In genomic region chr19:6479836-6480398, GRCh38 we compare ENCODE assay signal across 13 cellular contexts. TPM values are rescaled to one million over a fixed set of nuclear protein-coding genes. Genes with fewer than 3 reads are reported as not detected.
DNase-seq lines count a peak whose midpoint lies in the region; ATAC-seq and TF ChIP-seq lines count a peak whose summit lies in the region.
"Had no signal": no experiment of that assay in that cellular context is flagged by ENCODE, and none has a peak within 500 bp of the region (broad histone marks: within the 10 kb centered on the region; RNA-seq: fewer than 3 reads in every experiment).

No MANE protein-coding gene starts in this region.

- no peak for TF ChIP-seq POLR2A in GM18505 (IDR thresholded peaks at IDR 0.05; ENCODE audit: borderline replicate concordance, extremely low read depth, insufficient read depth, insufficient read length)

- H3K4me1 Mint-ChIP-seq in activated naive CD8-positive, alpha-beta T cell treated with anti-CD3 and anti-CD28 coated beads for 36 hours = peaks cover 22% of the 10 kb centered on the region

- 0 out of 2 replicates have a peak overlapping the region, but pooled peaks have one; percentile 38 for H3K9ac ChIP-seq in BLaER1

- no peaks in the 10 kb centered on the region for H4K20me1 ChIP-seq in BLaER1

- no peak for TF ChIP-seq CTCF in GM13977 (IDR thresholded peaks at IDR 0.05; ENCODE audit: extremely low read depth, insufficient read depth, missing control alignments)

- no peak for ATAC-seq in GM18505 (IDR thresholded peaks at IDR 0.05; ENCODE audit: unreplicated experiment)
- ATAC-seq: lower lobe of right lung, sciatic nerve had no signal

- H3K4me3 Mint-ChIP-seq in activated naive CD8-positive, alpha-beta T cell treated with anti-CD3 and anti-CD28 coated beads for 36 hours = peak overlapping the region; percentile 92

- peaks cover 29% of the 10 kb centered on the region for H3K36me3 ChIP-seq in BLaER1
- H3K36me3 ChIP-seq: lower lobe of right lung had no signal

- peak overlapping the region; percentile 92 for H3K27ac Mint-ChIP-seq in activated naive CD8-positive, alpha-beta T cell treated with anti-CD3 and anti-CD28 coated beads for 36 hours

- peaks cover 48% of the 10 kb centered on the region for H3K4me1 ChIP-seq in BLaER1

- H3K4me2 ChIP-seq in BLaER1 = peak overlapping the region; percentile 98

- no peaks in the 10 kb centered on the region for H3K27me3 ChIP-seq in BLaER1
- H3K27me3 ChIP-seq: neutrophil had no signal

- DNase-seq in GM13977 (ENCODE audit: low spot score) = peak; percentile 9
- DNase-seq in activated naive CD8-positive, alpha-beta T cell treated with anti-CD3 and anti-CD28 coated beads for 36 hours = no peak
- DNase-seq in NCI-H1417 treated with DMSO at 0.1 percent for 48 hours (lab: John Stamatoyannopoulos, UW) = no peak
- DNase-seq in iPS-NIHi11 (ENCODE audit: low spot score) = no peak
- DNase-seq: activated CD8-positive, alpha-beta memory T cell treated with anti-CD3 and anti-CD28 coated beads, Interleukin-2, amount 50 U/mL, for 4 hours; lower lobe of right lung; SHP77; stomach had no signal

- H3K36me3 Mint-ChIP-seq in activated naive CD8-positive, alpha-beta T cell treated with anti-CD3 and anti-CD28 coated beads for 36 hours = peaks cover 9% of the 10 kb centered on the region

- in situ Hi-C loops in GM13977 (cut with MboI; ENCODE audit: low pct_unique_long_range_greater_than_20kb, low sequenced_read_pairs, unreplicated experiment) = no loop called here

- H3K4me3 ChIP-seq in BLaER1 = no peak overlapping the region

- H3K9me3 ChIP-seq in BLaER1 = peaks cover 17% of the 10 kb centered on the region
- H3K9me3 ChIP-seq: lower lobe of right lung, neutrophil, stomach had no signal

- H3K9me3 Mint-ChIP-seq in activated naive CD8-positive, alpha-beta T cell treated with anti-CD3 and anti-CD28 coated beads for 36 hours = no peaks in the 10 kb centered on the region

- no peak overlapping the region for H3K27ac ChIP-seq in BLaER1
- H3K27ac ChIP-seq: lower lobe of right lung, stomach had no signal

- H3K27me3 Mint-ChIP-seq in activated naive CD8-positive, alpha-beta T cell treated with anti-CD3 and anti-CD28 coated beads for 36 hours = no peaks in the 10 kb centered on the region

RNA-seq across cellular contexts. Expression of gene DENND1C, which starts 1.7 kb away (rescaled TPM):
- 10 to 100 TPM; 62.4 to 63.2 TPM for total RNA-seq in activated naive CD8-positive, alpha-beta T cell treated with anti-CD3 and anti-CD28 coated beads for 36 hours
- total RNA-seq: Daoy had no signal

RNA-seq across cellular contexts. Expression of gene CRB3, which starts 15.8 kb away (rescaled TPM):
- 1 to 10 TPM; 2.1 to 2.5 TPM for total RNA-seq in activated naive CD8-positive, alpha-beta T cell treated with anti-CD3 and anti-CD28 coated beads for 36 hours
- total RNA-seq: Daoy, sciatic nerve had no signal

RNA-seq across cellular contexts. Expression of gene SLC25A23, which starts 20.3 kb away (rescaled TPM):
- total RNA-seq in activated naive CD8-positive, alpha-beta T cell treated with anti-CD3 and anti-CD28 coated beads for 36 hours = 10 to 100 TPM; 14.8 to 18.4 TPM

RNA-seq across cellular contexts. Expression of gene TUBB4A, which starts 22.2 kb away (rescaled TPM):
- total RNA-seq in activated naive CD8-positive, alpha-beta T cell treated with anti-CD3 and anti-CD28 coated beads for 36 hours = 1 to 10 TPM; 7.3 to 7.8 TPM

RNA-seq across cellular contexts. Expression of gene SLC25A41, which starts 46.4 kb away (rescaled TPM):
- under 1 TPM; 0.52 to 0.60 TPM for total RNA-seq in activated naive CD8-positive, alpha-beta T cell treated with anti-CD3 and anti-CD28 coated beads for 36 hours
- total RNA-seq: Daoy, lower lobe of right lung had no signal
